ENCODE assay signal across 26 cellular contexts in genomic region chr5:65423623-65424022, GRCh38.
"Had no signal": no experiment of that assay in that cellular context is flagged by ENCODE, and none has a peak within 500 bp of the region (broad histone marks: within the 10 kb centered on the region; RNA-seq: fewer than 3 reads in every experiment).

No MANE protein-coding gene starts in this region.

- DNase-seq: colonic mucosa; cortex of kidney; effector CD8-positive, alpha-beta T cell; effector memory CD8-positive, alpha-beta T cell; endodermal cell; erythroblast; esophagus squamous epithelium; foreskin fibroblast; foreskin melanocyte; gastrocnemius medialis; glutamatergic neuron; head of caudate nucleus; heart right ventricle; hippocampal formation; left cardiac atrium; left lung; left ventricle myocardium superior; lower lobe of right lung; mesendoderm; midbrain; naive thymus-derived CD4-positive, alpha-beta T cell had no signal

- FAIRE-seq: endometrium, islet of Langerhans, keratinocyte had no signal

- H3K9me3 ChIP-seq: colonic mucosa, esophagus squamous epithelium, gastrocnemius medialis had no signal

- H3K27ac ChIP-seq: colonic mucosa, epithelial cell of prostate, esophagus squamous epithelium, gastrocnemius medialis, heart right ventricle, left lung, lower lobe of right lung had no signal

- ATAC-seq: effector memory CD8-positive, alpha-beta T cell; esophagus mucosa; gastrocnemius medialis; heart right ventricle; left cardiac atrium; left lung; left ventricle myocardium superior; lower lobe of right lung; naive thymus-derived CD4-positive, alpha-beta T cell had no signal

- H3K4me1 ChIP-seq: colonic mucosa, esophagus squamous epithelium, gastrocnemius medialis, heart right ventricle, left lung, lower lobe of right lung had no signal

- H3K4me3 ChIP-seq: colonic mucosa, esophagus squamous epithelium, gastrocnemius medialis, heart right ventricle, left lung, lower lobe of right lung had no signal

- H3K36me3 ChIP-seq: colonic mucosa, esophagus squamous epithelium, gastrocnemius medialis, left lung, lower lobe of right lung had no signal

- H3K27me3 ChIP-seq: colonic mucosa, esophagus squamous epithelium, gastrocnemius medialis, heart right ventricle, left lung had no signal
